8 cellular contexts compared by ENCODE assay signal in genomic region chr1:160342953-160343869, GRCh38. TPM values are rescaled to one million over a fixed set of nuclear protein-coding genes. Genes with fewer than 3 reads are reported as not detected.
DNase-seq lines count a peak whose midpoint lies in the region; ATAC-seq and TF ChIP-seq lines count a peak whose summit lies in the region.

TSS of gene COPA (minus strand) at chr1:160343250. CDS start at chr1:160343170, 80 bp downstream.
TSS of gene NCSTN (plus strand) at chr1:160343383. CDS start at chr1:160343397, 14 bp downstream.

- peak within 1 kb of the TSS; percentile 100 for H3K4me3 Mint-ChIP-seq in activated naive CD4-positive, alpha-beta T cell treated with anti-CD3 and anti-CD28 coated beads, Interleukin-2, amount 50 U/mL, for 24 hours

- DNase-seq in GM04503 (ENCODE audit: low read depth) (peak; percentile 76), NCI-H1092 (lab: John Stamatoyannopoulos, UW) (peak; percentile 94), globus pallidus (ENCODE audit: low spot score) (peak; percentile 92), occipital lobe (lab: John Stamatoyannopoulos, UW) (peak; percentile 89)

- H3K9me3 Mint-ChIP-seq in activated naive CD4-positive, alpha-beta T cell treated with anti-CD3 and anti-CD28 coated beads, Interleukin-2, amount 50 U/mL, for 24 hours = no peaks in the 10 kb centered on the region

- peak; percentile 90 for ATAC-seq in HG02571 (IDR thresholded peaks at IDR 0.05; ENCODE audit: unreplicated experiment)
- ATAC-seq in SK-N-SH treated with all-trans-retinoic acid at 6 μM for 48 hours = peak; percentile 100

- peak within 1 kb of the TSS; percentile 100 for H3K27ac Mint-ChIP-seq in activated naive CD4-positive, alpha-beta T cell treated with anti-CD3 and anti-CD28 coated beads, Interleukin-2, amount 50 U/mL, for 24 hours

- no peaks in the 10 kb centered on the region for H3K27me3 Mint-ChIP-seq in activated naive CD4-positive, alpha-beta T cell treated with anti-CD3 and anti-CD28 coated beads, Interleukin-2, amount 50 U/mL, for 24 hours

- H3K27ac ChIP-seq in temporal lobe (ENCODE audit: low read depth, low read length) = peak within 1 kb of the TSS; percentile 77

- peaks cover 19% of the 10 kb centered on the region for H3K36me3 Mint-ChIP-seq in activated naive CD4-positive, alpha-beta T cell treated with anti-CD3 and anti-CD28 coated beads, Interleukin-2, amount 50 U/mL, for 24 hours

- H3K4me1 Mint-ChIP-seq in activated naive CD4-positive, alpha-beta T cell treated with anti-CD3 and anti-CD28 coated beads, Interleukin-2, amount 50 U/mL, for 24 hours = peaks cover 62% of the 10 kb centered on the region

TF ChIP-seq in SK-N-SH treated with all-trans-retinoic acid at 6 μM for 48 hours, 23 proteins besides CTCF, POLR2A, EP300 and RAD21:
- TF ChIP-seq, protein P1, sequence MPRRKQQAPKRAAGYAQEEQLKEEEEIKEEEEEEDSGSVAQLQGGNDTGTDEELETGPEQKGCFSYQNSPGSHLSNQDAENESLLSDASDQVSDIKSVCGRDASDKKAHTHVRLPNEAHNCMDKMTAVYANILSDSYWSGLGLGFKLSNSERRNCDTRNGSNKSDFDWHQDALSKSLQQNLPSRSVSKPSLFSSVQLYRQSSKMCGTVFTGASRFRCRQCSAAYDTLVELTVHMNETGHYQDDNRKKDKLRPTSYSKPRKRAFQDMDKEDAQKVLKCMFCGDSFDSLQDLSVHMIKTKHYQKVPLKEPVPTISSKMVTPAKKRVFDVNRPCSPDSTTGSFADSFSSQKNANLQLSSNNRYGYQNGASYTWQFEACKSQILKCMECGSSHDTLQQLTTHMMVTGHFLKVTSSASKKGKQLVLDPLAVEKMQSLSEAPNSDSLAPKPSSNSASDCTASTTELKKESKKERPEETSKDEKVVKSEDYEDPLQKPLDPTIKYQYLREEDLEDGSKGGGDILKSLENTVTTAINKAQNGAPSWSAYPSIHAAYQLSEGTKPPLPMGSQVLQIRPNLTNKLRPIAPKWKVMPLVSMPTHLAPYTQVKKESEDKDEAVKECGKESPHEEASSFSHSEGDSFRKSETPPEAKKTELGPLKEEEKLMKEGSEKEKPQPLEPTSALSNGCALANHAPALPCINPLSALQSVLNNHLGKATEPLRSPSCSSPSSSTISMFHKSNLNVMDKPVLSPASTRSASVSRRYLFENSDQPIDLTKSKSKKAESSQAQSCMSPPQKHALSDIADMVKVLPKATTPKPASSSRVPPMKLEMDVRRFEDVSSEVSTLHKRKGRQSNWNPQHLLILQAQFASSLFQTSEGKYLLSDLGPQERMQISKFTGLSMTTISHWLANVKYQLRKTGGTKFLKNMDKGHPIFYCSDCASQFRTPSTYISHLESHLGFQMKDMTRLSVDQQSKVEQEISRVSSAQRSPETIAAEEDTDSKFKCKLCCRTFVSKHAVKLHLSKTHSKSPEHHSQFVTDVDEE (CRISPR knock-in tag; IDR thresholded peaks at IDR 0.05) = no peak
- TF ChIP-seq OSR1 (CRISPR knock-in tag; IDR thresholded peaks at IDR 0.05) = no peak
- TF ChIP-seq, protein P2, sequence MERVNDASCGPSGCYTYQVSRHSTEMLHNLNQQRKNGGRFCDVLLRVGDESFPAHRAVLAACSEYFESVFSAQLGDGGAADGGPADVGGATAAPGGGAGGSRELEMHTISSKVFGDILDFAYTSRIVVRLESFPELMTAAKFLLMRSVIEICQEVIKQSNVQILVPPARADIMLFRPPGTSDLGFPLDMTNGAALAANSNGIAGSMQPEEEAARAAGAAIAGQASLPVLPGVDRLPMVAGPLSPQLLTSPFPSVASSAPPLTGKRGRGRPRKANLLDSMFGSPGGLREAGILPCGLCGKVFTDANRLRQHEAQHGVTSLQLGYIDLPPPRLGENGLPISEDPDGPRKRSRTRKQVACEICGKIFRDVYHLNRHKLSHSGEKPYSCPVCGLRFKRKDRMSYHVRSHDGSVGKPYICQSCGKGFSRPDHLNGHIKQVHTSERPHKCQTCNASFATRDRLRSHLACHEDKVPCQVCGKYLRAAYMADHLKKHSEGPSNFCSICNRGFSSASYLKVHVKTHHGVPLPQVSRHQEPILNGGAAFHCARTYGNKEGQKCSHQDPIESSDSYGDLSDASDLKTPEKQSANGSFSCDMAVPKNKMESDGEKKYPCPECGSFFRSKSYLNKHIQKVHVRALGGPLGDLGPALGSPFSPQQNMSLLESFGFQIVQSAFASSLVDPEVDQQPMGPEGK (CRISPR knock-in tag; IDR thresholded peaks at IDR 0.05; ENCODE audit: borderline replicate concordance) = peak; percentile 92
- TF ChIP-seq RARB (CRISPR knock-in tag; IDR thresholded peaks at IDR 0.05) = no peak
- TF ChIP-seq ISL1 (CRISPR knock-in tag; IDR thresholded peaks at IDR 0.05) = no peak
- TF ChIP-seq TCF4 (CRISPR knock-in tag; IDR thresholded peaks at IDR 0.05; ENCODE audit: borderline replicate concordance) = no peak
- TF ChIP-seq ESRRG (CRISPR knock-in tag; IDR thresholded peaks at IDR 0.05) = no peak
- TF ChIP-seq ZFP3 (CRISPR knock-in tag; IDR thresholded peaks at IDR 0.05) = 0 out of 2 replicates have a peak, but pooled peaks have one; percentile 23
- TF ChIP-seq ZNF8 (CRISPR knock-in tag; IDR thresholded peaks at IDR 0.05) = no peak
- TF ChIP-seq ARNTL (CRISPR knock-in tag; IDR thresholded peaks at IDR 0.05; ENCODE audit: borderline replicate concordance, low read depth) = no peak
- no peak for TF ChIP-seq TOX (CRISPR knock-in tag; IDR thresholded peaks at IDR 0.05; ENCODE audit: borderline replicate concordance)
- TF ChIP-seq ZNF565 (CRISPR knock-in tag; conservative IDR thresholded peaks at IDR 0.05; ENCODE audit: low read depth) = no peak
- no peak for TF ChIP-seq SNAI2 (CRISPR knock-in tag; IDR thresholded peaks at IDR 0.05)
- TF ChIP-seq, protein P3, sequence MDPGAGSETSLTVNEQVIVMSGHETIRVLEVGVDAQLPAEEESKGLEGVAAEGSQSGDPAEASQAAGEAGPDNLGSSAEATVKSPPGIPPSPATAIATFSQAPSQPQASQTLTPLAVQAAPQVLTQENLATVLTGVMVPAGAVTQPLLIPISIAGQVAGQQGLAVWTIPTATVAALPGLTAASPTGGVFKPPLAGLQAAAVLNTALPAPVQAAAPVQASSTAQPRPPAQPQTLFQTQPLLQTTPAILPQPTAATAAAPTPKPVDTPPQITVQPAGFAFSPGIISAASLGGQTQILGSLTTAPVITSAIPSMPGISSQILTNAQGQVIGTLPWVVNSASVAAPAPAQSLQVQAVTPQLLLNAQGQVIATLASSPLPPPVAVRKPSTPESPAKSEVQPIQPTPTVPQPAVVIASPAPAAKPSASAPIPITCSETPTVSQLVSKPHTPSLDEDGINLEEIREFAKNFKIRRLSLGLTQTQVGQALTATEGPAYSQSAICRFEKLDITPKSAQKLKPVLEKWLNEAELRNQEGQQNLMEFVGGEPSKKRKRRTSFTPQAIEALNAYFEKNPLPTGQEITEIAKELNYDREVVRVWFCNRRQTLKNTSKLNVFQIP (CRISPR knock-in tag; IDR thresholded peaks at IDR 0.05; ENCODE audit: borderline replicate concordance, low read depth) = no peak
- no peak for TF ChIP-seq GLIS3 (CRISPR knock-in tag; IDR thresholded peaks at IDR 0.05)
- TF ChIP-seq, protein P4, sequence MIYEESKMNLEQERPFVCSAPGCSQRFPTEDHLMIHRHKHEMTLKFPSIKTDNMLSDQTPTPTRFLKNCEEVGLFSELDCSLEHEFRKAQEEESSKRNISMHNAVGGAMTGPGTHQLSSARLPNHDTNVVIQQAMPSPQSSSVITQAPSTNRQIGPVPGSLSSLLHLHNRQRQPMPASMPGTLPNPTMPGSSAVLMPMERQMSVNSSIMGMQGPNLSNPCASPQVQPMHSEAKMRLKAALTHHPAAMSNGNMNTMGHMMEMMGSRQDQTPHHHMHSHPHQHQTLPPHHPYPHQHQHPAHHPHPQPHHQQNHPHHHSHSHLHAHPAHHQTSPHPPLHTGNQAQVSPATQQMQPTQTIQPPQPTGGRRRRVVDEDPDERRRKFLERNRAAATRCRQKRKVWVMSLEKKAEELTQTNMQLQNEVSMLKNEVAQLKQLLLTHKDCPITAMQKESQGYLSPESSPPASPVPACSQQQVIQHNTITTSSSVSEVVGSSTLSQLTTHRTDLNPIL (CRISPR knock-in tag; IDR thresholded peaks at IDR 0.05; ENCODE audit: low read depth) = no peak

RNA-seq across cellular contexts. Expression of gene COPA, which starts in this region (rescaled TPM):
- 143 TPM for total RNA-seq in occipital lobe
- 121 TPM for total RNA-seq in temporal lobe

RNA-seq across cellular contexts. Expression of gene NCSTN, which starts in this region (rescaled TPM):
- 25.9 TPM for total RNA-seq in occipital lobe
- total RNA-seq in temporal lobe = 72.5 TPM

Comparison
In these comparisons a context has a peak if more than half of its experiments do, and no peak if none do; other contexts are left out.
1. Peak in every context shown above with its lines: DNase-seq, ATAC-seq and H3K27ac ChIP-seq.